In the genomic region with DNA sequence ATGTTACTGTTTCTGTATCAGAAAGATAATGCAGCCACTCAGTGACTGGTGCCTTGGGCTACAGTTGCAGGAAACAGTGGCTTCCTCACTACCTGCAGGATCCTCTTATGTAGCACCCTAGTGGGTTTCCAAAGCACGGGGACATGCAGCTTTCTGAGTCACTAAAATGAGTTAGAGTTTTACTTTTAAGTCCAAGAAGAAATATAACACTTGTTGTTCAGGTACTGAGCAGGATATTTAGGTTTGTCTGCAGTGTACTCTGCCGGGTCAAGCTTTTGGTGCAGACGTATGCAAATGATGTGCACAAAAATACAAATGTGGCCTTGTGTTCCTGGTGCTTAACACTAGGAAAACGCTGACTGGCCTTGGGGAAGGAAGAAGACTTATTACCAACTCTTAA, we compare ENCODE assay signal across 1 cellular context.
TF ChIP-seq lines count a peak whose summit lies in the region.

No MANE protein-coding gene starts in this region.

TF ChIP-seq in GM12878, 131 proteins besides CTCF, POLR2A, EP300 and RAD21:
- peak; percentile 44; the same call in 1 of the 3 replicates for TF ChIP-seq POU2F2 (IDR thresholded peaks at IDR 0.05; ENCODE audit: borderline replicate concordance, low read depth, low read length)
- TF ChIP-seq, protein P1, sequence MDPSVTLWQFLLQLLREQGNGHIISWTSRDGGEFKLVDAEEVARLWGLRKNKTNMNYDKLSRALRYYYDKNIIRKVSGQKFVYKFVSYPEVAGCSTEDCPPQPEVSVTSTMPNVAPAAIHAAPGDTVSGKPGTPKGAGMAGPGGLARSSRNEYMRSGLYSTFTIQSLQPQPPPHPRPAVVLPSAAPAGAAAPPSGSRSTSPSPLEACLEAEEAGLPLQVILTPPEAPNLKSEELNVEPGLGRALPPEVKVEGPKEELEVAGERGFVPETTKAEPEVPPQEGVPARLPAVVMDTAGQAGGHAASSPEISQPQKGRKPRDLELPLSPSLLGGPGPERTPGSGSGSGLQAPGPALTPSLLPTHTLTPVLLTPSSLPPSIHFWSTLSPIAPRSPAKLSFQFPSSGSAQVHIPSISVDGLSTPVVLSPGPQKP (IDR thresholded peaks at IDR 0.05; ENCODE audit: low read depth, low read length): no peak
